18 cellular contexts compared by ENCODE assay signal in the genomic region with DNA sequence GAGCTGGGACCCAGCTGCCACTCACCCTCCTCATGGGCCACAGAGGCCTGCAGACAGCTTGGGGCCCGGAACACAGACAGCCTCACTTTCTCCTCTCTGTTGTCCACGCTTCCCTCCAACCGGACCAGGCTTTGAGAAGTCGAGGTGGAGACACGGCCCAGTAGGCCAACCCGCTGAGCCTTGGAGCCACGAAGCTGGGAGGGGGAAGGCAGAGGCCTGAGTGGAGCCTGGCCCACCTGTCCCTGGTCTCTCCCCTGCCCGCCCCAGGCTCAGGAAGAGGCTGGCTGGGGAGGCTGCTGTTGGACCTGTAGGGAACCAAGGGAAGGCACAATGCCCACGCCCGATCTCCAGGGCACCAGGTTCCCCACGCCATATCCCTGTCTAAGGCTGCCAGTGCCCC. TPM values are rescaled to one million over a fixed set of nuclear protein-coding genes. Genes with fewer than 3 reads are reported as not detected.
DNase-seq lines count a peak whose midpoint lies in the region; TF ChIP-seq lines count a peak whose summit lies in the region.
"Had no signal": no experiment of that assay in that cellular context is flagged by ENCODE, and none has a peak within 500 bp of the region (broad histone marks: within the 10 kb centered on the region; RNA-seq: fewer than 3 reads in every experiment).

No MANE protein-coding gene starts in this region.

- peaks cover 8% of the 10 kb centered on the region for H3K4me1 Mint-ChIP-seq in endodermal cell

- no peaks in the 10 kb centered on the region for H3K9me3 Mint-ChIP-seq in endodermal cell
- H3K9me3 Mint-ChIP-seq: CD14-positive monocyte, H9 had no signal

- no peak overlapping the region for H3K4me3 Mint-ChIP-seq in endodermal cell
- H3K4me3 Mint-ChIP-seq: CD14-positive monocyte, H9 had no signal

- WGBS in endodermal cell (ENCODE audit: insufficient coverage in 1 of 2, insufficient read length in 1 of 2), 2 experiments = 86 to 91% methylated on average over 8 to 11 of the region's 11 CpGs

- H3K9ac ChIP-seq in BLaER1 (peak overlapping the region; percentile 29; the same call in 1 of the 2 replicates), endodermal cell (ENCODE audit: extremely low read depth, low read length, poor library complexity, severe bottlenecking) (no peak overlapping the region)
- H3K9ac ChIP-seq: KMS-11 had no signal

- H3K9me3 ChIP-seq in BLaER1 (no peaks in the 10 kb centered on the region), endodermal cell (ENCODE audit: control insufficient read depth, low read length) (no peaks in the 10 kb centered on the region), osteoblast (ENCODE audit: low read depth, low read length) (no peaks in the 10 kb centered on the region)

- no peaks in the 10 kb centered on the region for H3K36me3 Mint-ChIP-seq in endodermal cell (ENCODE audit: low read depth)
- H3K36me3 Mint-ChIP-seq: CD14-positive monocyte had no signal

- DNase-seq in H7 (peak; percentile 37), endodermal cell (no peak), osteoblast (ENCODE audit: insufficient read length, low spot score, missing footprints) (peak; percentile 42), inferior parietal cortex (ENCODE audit: extremely low spot score) (no peak), Ammon's horn (ENCODE audit: low spot score) (no peak), RKO (ENCODE audit: low spot score) (no peak)
- DNase-seq: DMS79, H9, NCI-H1417, NCI-H187 treated with DMSO at 0.1 percent for 48 hours, NCI-H2227 treated with DMSO at 0.1 percent for 48 hours, NCI-H510A treated with DMSO at 0.1 percent for 48 hours, NCI-H774, PC-9 had no signal

- H3K27me3 ChIP-seq in BLaER1 = no peaks in the 10 kb centered on the region
- no peaks in the 10 kb centered on the region for H3K27me3 ChIP-seq in H7 (ENCODE audit: control insufficient read depth, insufficient read depth, low read length)
- H3K27me3 ChIP-seq in endodermal cell (ENCODE audit: control insufficient read depth, insufficient read depth, low read length, poor library complexity, severe bottlenecking) = no peaks in the 10 kb centered on the region
- no peaks in the 10 kb centered on the region for H3K27me3 ChIP-seq in osteoblast (ENCODE audit: insufficient read depth, low read length)
- H3K27me3 ChIP-seq: SJSA1 had no signal

- no peak overlapping the region; the same call in 1 of the 2 replicates for H3K4me2 ChIP-seq in BLaER1
- no peak overlapping the region for H3K4me2 ChIP-seq in osteoblast (ENCODE audit: insufficient read depth, low read length)
- H3K4me2 ChIP-seq: KMS-11, PC-9 had no signal

- peaks cover 2% of the 10 kb centered on the region for H3K27me3 Mint-ChIP-seq in endodermal cell (ENCODE audit: insufficient read depth)

- H3K4me3 ChIP-seq in BLaER1 (no peak overlapping the region), H7 (ENCODE audit: insufficient read depth, low read depth, low read length) (no peak overlapping the region), endodermal cell (ENCODE audit: low read length) (no peak overlapping the region), osteoblast (ENCODE audit: insufficient read depth, low read length) (no peak overlapping the region)
- H3K4me3 ChIP-seq: PC-9, SJSA1 had no signal

- H3K27ac ChIP-seq in BLaER1 (0 out of 2 replicates have a peak overlapping the region, but pooled peaks have one; percentile 4), endodermal cell (ENCODE audit: low read depth, low read length) (peak overlapping the region; percentile 22), osteoblast (ENCODE audit: low read depth, low read length) (no peak overlapping the region)
- H3K27ac ChIP-seq: KMS-11, PC-9, SJSA1 had no signal

- H3K4me1 ChIP-seq in BLaER1 = no peaks in the 10 kb centered on the region
- no peaks in the 10 kb centered on the region for H3K4me1 ChIP-seq in endodermal cell (ENCODE audit: control insufficient read depth, insufficient read depth, low read length)
- no peaks in the 10 kb centered on the region for H3K4me1 ChIP-seq in osteoblast (ENCODE audit: insufficient read depth, low read length)

- no peaks in the 10 kb centered on the region for H3K79me2 ChIP-seq in osteoblast (ENCODE audit: insufficient read depth, low read length)

- H4K20me1 ChIP-seq in BLaER1 (no peaks in the 10 kb centered on the region), osteoblast (ENCODE audit: insufficient read depth, low read length) (no peaks in the 10 kb centered on the region)

- TF ChIP-seq CTCF in endodermal cell (conservative IDR thresholded peaks at IDR 0.05) = no peak
- TF ChIP-seq CTCF in osteoblast (IDR thresholded peaks at IDR 0.05; ENCODE audit: extremely low read depth, low read depth, low read length) = no peak

- H2AFZ ChIP-seq in osteoblast (ENCODE audit: low read length) = no peak overlapping the region
- H2AFZ ChIP-seq: PC-9 had no signal

- H3K27ac Mint-ChIP-seq in endodermal cell = no peak overlapping the region
- H3K27ac Mint-ChIP-seq: H9 had no signal

- H3K36me3 ChIP-seq in BLaER1 (no peaks in the 10 kb centered on the region), H7 (replicated peaks; ENCODE audit: control insufficient read depth, insufficient read depth, low read length) (no peaks in the 10 kb centered on the region), endodermal cell (ENCODE audit: control insufficient read depth, insufficient read depth, low read length) (no peaks in the 10 kb centered on the region), osteoblast (ENCODE audit: insufficient read depth, low read length) (no peaks in the 10 kb centered on the region)
- H3K36me3 ChIP-seq: SJSA1 had no signal

RNA-seq across cellular contexts. Expression of a gene that starts 48.1 kb away (rescaled TPM):
- total RNA-seq in H7 (2014; rRNA removed; shearing (Covaris generic)) = 58.8 and 59.2 TPM in 2 replicates
- total RNA-seq in endodermal cell = 10 to 100 TPM; 55.2 to 62.3 TPM
- polyA plus RNA-seq in endodermal cell (2013, experiment 1 of 2) = 48.6 TPM
- polyA plus RNA-seq in endodermal cell (2013, experiment 2 of 2) = 43.6 TPM
- 1.4 and 1.8 TPM in 2 replicates for total RNA-seq in osteoblast

Comparison
In these comparisons a context has a peak if more than half of its experiments do, and no peak if none do; other contexts are left out.
1. DNase-seq: peak in H7 (single experiment) and osteoblast (single experiment); none in endodermal cell (single experiment), inferior parietal cortex (single experiment), Ammon's horn (single experiment) and RKO (single experiment).
2. RNA of a gene that starts 48.1 kb away (total RNA-seq): 55.2 to 62.3 TPM in endodermal cell and 58.8 to 59.2 TPM in H7; 1.4 to 1.8 TPM in osteoblast; every median in the first group is over 10 times any median in the second.